ENCODE assay signal across 1 cellular context in the genomic region with DNA sequence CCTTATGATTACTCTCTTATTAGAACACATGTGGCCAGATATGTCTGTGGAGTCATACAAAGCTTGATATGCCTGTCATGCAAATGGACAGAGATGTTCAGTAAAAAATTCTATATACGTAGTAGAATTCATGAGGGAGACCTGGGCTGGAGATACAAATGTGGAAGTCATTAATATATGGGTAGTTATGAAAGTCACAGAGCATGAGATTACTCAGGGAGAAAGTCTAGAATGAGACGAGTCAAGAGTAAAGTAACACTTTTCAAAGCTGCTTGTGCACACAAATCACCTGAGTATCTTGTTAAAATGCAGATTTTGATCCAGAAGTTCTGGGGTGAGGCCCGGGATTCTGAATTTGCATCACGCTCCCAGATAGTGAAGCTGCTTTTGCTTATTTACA.
TF ChIP-seq lines count a peak whose summit lies in the region.

No MANE protein-coding gene starts in this region.

TF ChIP-seq in GM23338, 12 proteins besides CTCF, POLR2A, EP300 and RAD21 (continued from another document):
- TF ChIP-seq CREB1 (CRISPR knock-in tag; IDR thresholded peaks at IDR 0.05; ENCODE audit: low read depth) (no peak), ZNF331 (CRISPR knock-in tag; IDR thresholded peaks at IDR 0.05; ENCODE audit: low read depth) (no peak)
- TF ChIP-seq, protein P1, sequence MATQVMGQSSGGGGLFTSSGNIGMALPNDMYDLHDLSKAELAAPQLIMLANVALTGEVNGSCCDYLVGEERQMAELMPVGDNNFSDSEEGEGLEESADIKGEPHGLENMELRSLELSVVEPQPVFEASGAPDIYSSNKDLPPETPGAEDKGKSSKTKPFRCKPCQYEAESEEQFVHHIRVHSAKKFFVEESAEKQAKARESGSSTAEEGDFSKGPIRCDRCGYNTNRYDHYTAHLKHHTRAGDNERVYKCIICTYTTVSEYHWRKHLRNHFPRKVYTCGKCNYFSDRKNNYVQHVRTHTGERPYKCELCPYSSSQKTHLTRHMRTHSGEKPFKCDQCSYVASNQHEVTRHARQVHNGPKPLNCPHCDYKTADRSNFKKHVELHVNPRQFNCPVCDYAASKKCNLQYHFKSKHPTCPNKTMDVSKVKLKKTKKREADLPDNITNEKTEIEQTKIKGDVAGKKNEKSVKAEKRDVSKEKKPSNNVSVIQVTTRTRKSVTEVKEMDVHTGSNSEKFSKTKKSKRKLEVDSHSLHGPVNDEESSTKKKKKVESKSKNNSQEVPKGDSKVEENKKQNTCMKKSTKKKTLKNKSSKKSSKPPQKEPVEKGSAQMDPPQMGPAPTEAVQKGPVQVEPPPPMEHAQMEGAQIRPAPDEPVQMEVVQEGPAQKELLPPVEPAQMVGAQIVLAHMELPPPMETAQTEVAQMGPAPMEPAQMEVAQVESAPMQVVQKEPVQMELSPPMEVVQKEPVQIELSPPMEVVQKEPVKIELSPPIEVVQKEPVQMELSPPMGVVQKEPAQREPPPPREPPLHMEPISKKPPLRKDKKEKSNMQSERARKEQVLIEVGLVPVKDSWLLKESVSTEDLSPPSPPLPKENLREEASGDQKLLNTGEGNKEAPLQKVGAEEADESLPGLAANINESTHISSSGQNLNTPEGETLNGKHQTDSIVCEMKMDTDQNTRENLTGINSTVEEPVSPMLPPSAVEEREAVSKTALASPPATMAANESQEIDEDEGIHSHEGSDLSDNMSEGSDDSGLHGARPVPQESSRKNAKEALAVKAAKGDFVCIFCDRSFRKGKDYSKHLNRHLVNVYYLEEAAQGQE (IDR thresholded peaks at IDR 0.05; ENCODE audit: unreplicated experiment) = no peak
TF ChIP-seq in GM23338: peak in this region for 0.
